12 cellular contexts compared by ENCODE assay signal in genomic region chr9:114072181-114073140, GRCh38. TPM values are rescaled to one million over a fixed set of nuclear protein-coding genes. Genes with fewer than 3 reads are reported as not detected.
A peak's percentile ranks its signal among the peaks of the same experiment; 100 is the strongest.
DNase-seq lines count a peak whose midpoint lies in the region; ATAC-seq, FAIRE-seq and TF ChIP-seq lines count a peak whose summit lies in the region.
"Had no signal": no experiment of that assay in that cellular context is flagged by ENCODE, and none has a peak within 500 bp of the region (broad histone marks: within the 10 kb centered on the region; RNA-seq: fewer than 3 reads in every experiment).

No MANE protein-coding gene starts in this region.

- H3K36me3 Mint-ChIP-seq in astrocyte (ENCODE audit: low read depth, unreplicated experiment) = peaks cover 2% of the 10 kb centered on the region

- H3K9me3 Mint-ChIP-seq in astrocyte (ENCODE audit: unreplicated experiment) = peaks cover 3% of the 10 kb centered on the region

- H3K27ac ChIP-seq in astrocyte (ENCODE audit: low read depth, low read length) (no peak overlapping the region), right cardiac atrium (ENCODE audit: low read length) (no peak overlapping the region), thoracic aorta (peak overlapping the region; percentile 63 to 70)
- H3K27ac ChIP-seq: hepatocyte had no signal

- H3K4me2 ChIP-seq in astrocyte (ENCODE audit: low read length) = no peak overlapping the region
- H3K4me2 ChIP-seq: hepatocyte had no signal

- WGBS in right cardiac atrium = 50% methylated on average over 14 of the region's 14 CpGs

- no peak overlapping the region for H3K27ac Mint-ChIP-seq in astrocyte (ENCODE audit: unreplicated experiment)

- FAIRE-seq in astrocyte (lab: Jason Lieb, UNC) = no peak
- FAIRE-seq: H54 had no signal

- DNase-seq in NCI-H2171 treated with DMSO at 0.1 percent for 48 hours (lab: John Stamatoyannopoulos, UW) (peak; percentile 17), NCI-H2171 (lab: John Stamatoyannopoulos, UW) (no peak), astrocyte (ENCODE audit: low read depth) (peak; percentile 39), right cardiac atrium (peak; percentile 75 to 91 (median 85)), thoracic aorta (ENCODE audit: low spot score) (peak; percentile 27), NOMO-1 (lab: John Stamatoyannopoulos, UW; ENCODE audit: unreplicated experiment in 2 of 2) (no peak)
- DNase-seq: OCI-M1 had no signal

- H3K9ac ChIP-seq in astrocyte (ENCODE audit: low read length) = no peak overlapping the region

- no peak overlapping the region for H3K4me3 ChIP-seq in astrocyte (ENCODE audit: insufficient read depth, low read depth, low read length)
- no peak overlapping the region for H3K4me3 ChIP-seq in right cardiac atrium (ENCODE audit: low read length)
- peak overlapping the region; percentile 41 for H3K4me3 ChIP-seq in thoracic aorta
- H3K4me3 ChIP-seq: hepatocyte had no signal

- peaks cover 54% of the 10 kb centered on the region for H3K27me3 Mint-ChIP-seq in astrocyte (ENCODE audit: low read depth, unreplicated experiment)

- no peak overlapping the region for H2AFZ ChIP-seq in astrocyte (ENCODE audit: low read depth, low read length)
- H2AFZ ChIP-seq: hepatocyte had no signal

- no peak for TF ChIP-seq CTCF in astrocyte (IDR thresholded peaks at IDR 0.05; ENCODE audit: insufficient read depth, low read depth, low read length)
- no peak for TF ChIP-seq CTCF in thoracic aorta (IDR thresholded peaks at IDR 0.05)

- H3K4me3 Mint-ChIP-seq in astrocyte (ENCODE audit: unreplicated experiment) = no peak overlapping the region

- H3K27me3 ChIP-seq in astrocyte (ENCODE audit: insufficient read depth, low read length) (peaks cover 21% of the 10 kb centered on the region), right cardiac atrium (ENCODE audit: control insufficient read depth, insufficient read depth) (no peaks in the 10 kb centered on the region), thoracic aorta (replicated peaks; ENCODE audit: insufficient read depth) (no peaks in the 10 kb centered on the region)
- H3K27me3 ChIP-seq: hepatocyte had no signal

- H3K4me1 Mint-ChIP-seq in astrocyte (ENCODE audit: low read depth, unreplicated experiment) = no peaks in the 10 kb centered on the region

- H3K9me3 ChIP-seq in astrocyte (ENCODE audit: insufficient read depth, low read depth, low read length) (no peaks in the 10 kb centered on the region), right cardiac atrium (ENCODE audit: control insufficient read depth, low read length) (no peaks in the 10 kb centered on the region), thoracic aorta (no peaks in the 10 kb centered on the region)

- H4K20me1 ChIP-seq in astrocyte (ENCODE audit: insufficient read depth, low read length) = no peaks in the 10 kb centered on the region

- H3K4me1 ChIP-seq in astrocyte (ENCODE audit: insufficient read depth, low read length) = no peaks in the 10 kb centered on the region
- H3K4me1 ChIP-seq in right cardiac atrium (ENCODE audit: control insufficient read depth, insufficient read depth, low read length) = peaks cover 6% of the 10 kb centered on the region
- H3K4me1 ChIP-seq in thoracic aorta (ENCODE audit: control insufficient read depth in 1 of 2, low read depth in 2 of 2) = peaks cover 7 to 21% of the 10 kb centered on the region in 2 donors

- intact Hi-C loops in right cardiac atrium (cut with DNase I) = no loop called here

- ATAC-seq in right cardiac atrium (peak; percentile 84 to 91), thoracic aorta (ENCODE audit: insufficient number of reproducible peaks, low FRiP score, low read depth) (peak; percentile 79), HG03457 (IDR thresholded peaks at IDR 0.05; ENCODE audit: unreplicated experiment) (no peak), GM19035 (IDR thresholded peaks at IDR 0.05; ENCODE audit: unreplicated experiment) (no peak)

- no peaks in the 10 kb centered on the region for H3K79me2 ChIP-seq in astrocyte (ENCODE audit: insufficient read depth, low read length)
- H3K79me2 ChIP-seq: hepatocyte had no signal

- H3K36me3 ChIP-seq in astrocyte (ENCODE audit: insufficient read depth, low read length) = no peaks in the 10 kb centered on the region
- no peaks in the 10 kb centered on the region for H3K36me3 ChIP-seq in thoracic aorta

RNA-seq across cellular contexts. Expression of gene AMBP, which starts 5.6 kb away (rescaled TPM):
- 0.19 TPM in 1 of 2 replicates, not detected in the other for total RNA-seq in astrocyte
- under 1 TPM in 1 of 4 donors, not detected in 3; 0.81 TPM for total RNA-seq in right cardiac atrium
- 0.11 TPM for polyA plus RNA-seq in right cardiac atrium
- not detected for total RNA-seq in thoracic aorta

RNA-seq across cellular contexts. Expression of gene KIF12, which starts 26.6 kb away (rescaled TPM):
- 0.34 and 0.50 TPM in 2 replicates for total RNA-seq in astrocyte
- under 1 TPM in 2 of 4 donors, not detected in 2; 0.11 to 0.44 TPM for total RNA-seq in right cardiac atrium
- 0.23 TPM for polyA plus RNA-seq in right cardiac atrium
- total RNA-seq in thoracic aorta = not detected
- total RNA-seq: HT1080 had no signal

Comparison
In these comparisons a context has a peak if more than half of its experiments do, and no peak if none do; other contexts are left out.
1. DNase-seq: peak in NCI-H2171 treated with DMSO at 0.1 percent for 48 hours (single experiment), astrocyte (single experiment), right cardiac atrium (3 of 3) and thoracic aorta (single experiment); none in NCI-H2171 (single experiment) and NOMO-1 (0 of 2).
2. H3K27ac ChIP-seq: peak in thoracic aorta (2 of 2); none in astrocyte (single experiment) and right cardiac atrium (single experiment).
3. ATAC-seq: peak in right cardiac atrium (2 of 2) and thoracic aorta (single experiment); none in HG03457 (single experiment) and GM19035 (single experiment).